Comparison of ENCODE assay signal across 8 cellular contexts in the genomic region with DNA sequence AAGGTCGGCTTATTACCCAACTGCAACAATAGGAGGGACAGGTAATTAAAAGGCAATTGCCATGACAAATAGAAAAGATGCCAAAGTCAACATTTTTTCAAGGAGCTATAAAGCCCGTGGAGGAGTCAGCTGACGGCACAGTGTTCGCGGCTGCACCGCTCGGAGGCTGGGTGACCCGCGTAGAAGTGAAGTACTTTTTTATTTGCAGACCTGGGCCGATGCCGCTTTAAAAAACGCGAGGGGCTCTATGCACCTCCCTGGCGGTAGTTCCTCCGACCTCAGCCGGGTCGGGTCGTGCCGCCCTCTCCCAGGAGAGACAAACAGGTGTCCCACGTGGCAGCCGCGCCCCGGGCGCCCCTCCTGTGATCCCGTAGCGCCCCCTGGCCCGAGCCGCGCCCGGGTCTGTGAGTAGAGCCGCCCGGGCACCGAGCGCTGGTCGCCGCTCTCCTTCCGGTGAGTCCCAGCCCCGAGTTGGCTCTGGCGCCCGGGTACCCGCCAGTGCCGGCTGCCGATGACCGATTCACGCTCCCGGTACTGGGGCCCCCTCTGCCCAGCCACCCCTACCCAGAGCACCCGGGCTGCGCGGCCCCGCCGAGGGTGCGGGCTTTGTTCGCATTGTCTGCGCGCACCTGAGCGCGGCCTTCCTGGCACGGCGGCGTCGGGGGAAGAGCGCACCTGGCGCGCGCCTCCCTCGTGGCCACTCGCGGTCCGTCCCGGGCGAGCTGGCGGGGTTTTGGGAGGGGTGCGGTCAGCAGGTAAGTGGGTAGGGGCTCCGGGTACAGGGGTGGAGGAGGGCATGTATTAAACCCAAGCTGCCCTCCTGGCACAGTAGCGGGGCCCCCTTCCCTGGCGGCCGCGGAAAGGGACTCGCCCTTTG. TPM values are rescaled to one million over a fixed set of nuclear protein-coding genes. Genes with fewer than 3 reads are reported as not detected.
DNase-seq lines count a peak whose midpoint lies in the region; ATAC-seq, FAIRE-seq and TF ChIP-seq lines count a peak whose summit lies in the region.

VWA2 (plus strand) TSS at position 138 of the 877 bp plus-strand sequence. CDS start 9,460 bp downstream, outside the sequence.

- H3K27ac ChIP-seq in RWPE2 (ENCODE audit: poor library complexity, severe bottlenecking) (no peak within 1 kb of the TSS), esophagus (ENCODE audit: low read depth in 2 of 2, low read length in 1 of 2) (peak within 1 kb of the TSS in 1 of 2 donors; percentile 45), trophoblast cell (ENCODE audit: low read depth, low read length) (no peak within 1 kb of the TSS)

- no peak within 1 kb of the TSS for H2BK5ac ChIP-seq in trophoblast cell (ENCODE audit: low read depth, low read length, poor library complexity)

- peak within 1 kb of the TSS; percentile 54 for H2AFZ ChIP-seq in trophoblast cell (ENCODE audit: insufficient read depth, low read length, poor library complexity)

- WGBS in esophagus, 2 donors = 4 to 5% methylated on average over 72 to 79 of the region's 79 CpGs
- no CpG with 5 or more reads among the region's 79 CpGs for WGBS in trophoblast cell (ENCODE audit: extremely low coverage, insufficient coverage, insufficient read length)

- no peak within 1 kb of the TSS for H3K9ac ChIP-seq in trophoblast cell (ENCODE audit: low read length)

- no peak within 1 kb of the TSS for H2BK120ac ChIP-seq in trophoblast cell (ENCODE audit: insufficient read depth, low read length, poor library complexity)

- no peaks in the 10 kb centered on the region for H3K9me3 ChIP-seq in RWPE2 (ENCODE audit: severe bottlenecking)
- H3K9me3 ChIP-seq in esophagus (ENCODE audit: control insufficient read depth in 2 of 2, insufficient read depth in 1 of 2, low read depth in 1 of 2, low read length in 1 of 2) = no peaks in the 10 kb centered on the region
- peaks cover 3% of the 10 kb centered on the region for H3K9me3 ChIP-seq in trophoblast cell (ENCODE audit: insufficient read depth, low read depth, low read length)

- no peaks in the 10 kb centered on the region for H3K79me2 ChIP-seq in trophoblast cell (ENCODE audit: control insufficient read depth, insufficient read depth, low read length, poor library complexity)

- peak; percentile 72 for ATAC-seq in RWPE2 (ENCODE audit: low read depth)

- no peak within 1 kb of the TSS for H3K14ac ChIP-seq in trophoblast cell (ENCODE audit: low read length)

- H3K23ac ChIP-seq in trophoblast cell (ENCODE audit: low read length) = no peak within 1 kb of the TSS

- H3K4me3 ChIP-seq in RWPE2 (ENCODE audit: severe bottlenecking) = peak within 1 kb of the TSS; percentile 34
- H3K4me3 ChIP-seq in esophagus (ENCODE audit: low read depth in 1 of 2, low read length in 2 of 2) = peak within 1 kb of the TSS; percentile 58 to 62
- H3K4me3 ChIP-seq in trophoblast cell (ENCODE audit: low read depth, low read length) = peak within 1 kb of the TSS; percentile 67

- H3K4me1 ChIP-seq in RWPE2 (ENCODE audit: insufficient read depth, poor library complexity, severe bottlenecking) (peaks cover 17% of the 10 kb centered on the region), esophagus (ENCODE audit: control insufficient read depth in 2 of 2, insufficient read depth in 2 of 2, low read length in 1 of 2) (peaks cover 0 to 8% of the 10 kb centered on the region in 2 donors), trophoblast cell (ENCODE audit: control insufficient read depth in 1 of 2, insufficient read depth in 2 of 2, low read length in 2 of 2) (no peaks in the 10 kb centered on the region)

- H3K27me3 ChIP-seq in RWPE2 (ENCODE audit: insufficient read depth, poor library complexity, severe bottlenecking) (no peaks in the 10 kb centered on the region), esophagus (ENCODE audit: control insufficient read depth in 1 of 2, insufficient read depth in 2 of 2, low read length in 2 of 2) (no peaks in the 10 kb centered on the region), trophoblast cell (ENCODE audit: insufficient read depth, low read length) (peaks cover 19% of the 10 kb centered on the region)

- TF ChIP-seq CTCF in RWPE2 (IDR thresholded peaks at IDR 0.05; ENCODE audit: poor library complexity, severe bottlenecking) = peak; percentile 60

- H3K4me2 ChIP-seq in trophoblast cell (ENCODE audit: low read length) = peak within 1 kb of the TSS; percentile 92

- no peak within 1 kb of the TSS for H2BK12ac ChIP-seq in trophoblast cell (ENCODE audit: low read length)

- no peak for FAIRE-seq in frontal cortex (lab: Jason Lieb, UNC)

- no peak within 1 kb of the TSS for H4K8ac ChIP-seq in trophoblast cell (ENCODE audit: low read depth, low read length)

- H3K36me3 ChIP-seq in RWPE2 (ENCODE audit: low read depth) (no peaks in the 10 kb centered on the region), esophagus (ENCODE audit: control insufficient read depth in 2 of 2, insufficient read depth in 2 of 2, low read length in 1 of 2) (no peaks in the 10 kb centered on the region), trophoblast cell (ENCODE audit: control insufficient read depth in 1 of 2, insufficient read depth in 2 of 2, low read length in 2 of 2) (no peaks in the 10 kb centered on the region)

- DNase-seq in activated effector memory CD4-positive, alpha-beta T cell treated with anti-CD3 and anti-CD28 coated beads, Interleukin-2, amount 50 U/mL, for 16 hours = peak; percentile 66
- DNase-seq in activated effector memory CD4-positive, alpha-beta T cell treated with Interleukin-2 at 50 U/mL for 16 hours = no peak
- no peak for DNase-seq in RWPE2 (ENCODE audit: low spot score)
- DNase-seq in trophoblast cell = no peak
- no peak for DNase-seq in NCI-H2107 (lab: John Stamatoyannopoulos, UW)
- no peak for DNase-seq in T-helper 9 cell
- no peak for DNase-seq in frontal cortex (ENCODE audit: low spot score in 2 of 2)

- H3K18ac ChIP-seq in trophoblast cell (ENCODE audit: low read length) = no peak within 1 kb of the TSS

- H2AK5ac ChIP-seq in trophoblast cell (ENCODE audit: low read length) = no peak within 1 kb of the TSS

- no peak within 1 kb of the TSS for H4K91ac ChIP-seq in trophoblast cell (ENCODE audit: low read depth, low read length)

- no peak within 1 kb of the TSS for H3K4ac ChIP-seq in trophoblast cell (ENCODE audit: low read depth, low read length)

- H3K79me1 ChIP-seq in trophoblast cell (ENCODE audit: low read length) = no peaks in the 10 kb centered on the region

- no peak within 1 kb of the TSS for H4K12ac ChIP-seq in trophoblast cell (ENCODE audit: low read depth, low read length)

RNA-seq across cellular contexts. Expression of gene VWA2, which starts in this region (rescaled TPM):
- 1 to 10 TPM in 1 of 2 donors, under 1 TPM in 1; 0.71 to 1.4 TPM for polyA plus RNA-seq in esophagus
- 0.11 and 0.14 TPM in 2 replicates for polyA plus RNA-seq in trophoblast cell (2013)
- 2.9 TPM for total RNA-seq in frontal cortex
